Comparison of ENCODE assay signal across 16 cellular contexts in the genomic region with DNA sequence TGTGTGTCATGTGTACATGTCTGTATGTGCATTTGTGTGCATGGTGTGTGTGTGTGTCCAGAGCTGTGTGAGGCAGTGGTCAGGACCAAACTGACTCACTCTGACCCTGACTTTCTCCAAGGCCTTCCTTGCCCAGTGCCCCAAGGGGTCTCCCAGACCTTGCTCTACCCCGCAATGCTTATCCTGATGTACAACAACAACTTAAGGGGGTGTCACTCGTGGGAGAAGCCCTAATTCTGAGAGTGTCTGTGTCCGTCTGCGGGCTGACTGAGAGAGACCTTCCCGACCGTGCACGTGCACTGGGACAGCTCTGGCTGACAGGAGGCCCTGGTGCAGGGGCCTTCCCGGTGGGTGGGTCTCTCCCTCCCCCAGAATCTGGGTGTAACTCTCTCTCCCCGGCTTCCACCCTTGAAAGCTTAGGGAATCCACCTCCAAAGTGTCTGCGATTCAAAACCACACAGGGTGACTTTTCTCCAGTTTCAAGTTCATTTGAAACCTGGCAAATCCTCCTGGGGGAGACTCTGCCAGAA.
A peak's percentile ranks its signal among the peaks of the same experiment; 100 is the strongest.
DNase-seq lines count a peak whose midpoint lies in the region; ATAC-seq, FAIRE-seq and TF ChIP-seq lines count a peak whose summit lies in the region.
"Had no signal": no experiment of that assay in that cellular context is flagged by ENCODE, and none has a peak within 500 bp of the region (broad histone marks: within the 10 kb centered on the region; RNA-seq: fewer than 3 reads in every experiment).

No MANE protein-coding gene starts in this region.

- POLR2A ChIA-PET in HepG2 (lab: Yijun Ruan, JAX): no interaction called here

- DNase-seq in right lobe of liver (peak in 2 of 3 donors; percentile 5 to 34), HepG2 (ENCODE audit: low spot score) (no peak), left kidney (ENCODE audit: low read depth, low spot score) (peak; percentile 19), osteoblast (ENCODE audit: insufficient read length, low spot score, missing footprints) (peak; percentile 61), left colon (no peak), glomerular visceral epithelial cell (ENCODE audit: extremely low spot score) (no peak)
- DNase-seq: 8988T; AML-193; CD8-positive, alpha-beta memory T cell; GM23248; H7 had no signal

- WGBS in right lobe of liver (ENCODE audit: insufficient coverage, low coverage, low lambda C conversion rate, missing lambda C conversion rate): 56% methylated on average over 2 of the region's 10 CpGs
- 10% methylated on average over 9 of the region's 10 CpGs for WGBS in HepG2 (ENCODE audit: low lambda C conversion rate)

- H3K36me3 ChIP-seq in right lobe of liver: no peaks in the 10 kb centered on the region
- no peaks in the 10 kb centered on the region for H3K36me3 ChIP-seq in HepG2 (replicated peaks in 1 of 2; ENCODE audit: control insufficient read depth in 1 of 2, insufficient read depth in 2 of 2, low read length in 2 of 2)
- H3K36me3 ChIP-seq in osteoblast (ENCODE audit: insufficient read depth, low read length): no peaks in the 10 kb centered on the region
- H3K36me3 ChIP-seq: BLaER1 had no signal

- H3K4me1 ChIP-seq in right lobe of liver (no peaks in the 10 kb centered on the region), HepG2 (ENCODE audit: insufficient read depth, low read length) (no peaks in the 10 kb centered on the region), osteoblast (ENCODE audit: insufficient read depth, low read length) (no peaks in the 10 kb centered on the region)

- H4K20me1 ChIP-seq in HepG2 (ENCODE audit: insufficient read depth, low read length) (no peaks in the 10 kb centered on the region; the same call in 1 of the 2 replicates), osteoblast (ENCODE audit: insufficient read depth, low read length) (no peaks in the 10 kb centered on the region)
- H4K20me1 ChIP-seq: BLaER1 had no signal

- H2AFZ ChIP-seq in HepG2 (ENCODE audit: low read length) (no peak overlapping the region), osteoblast (ENCODE audit: low read length) (no peak overlapping the region)
- H2AFZ ChIP-seq: GM23248 had no signal

- no peak overlapping the region for H3K9ac ChIP-seq in HepG2 (ENCODE audit: insufficient read depth, low read depth, low read length)
- H3K9ac ChIP-seq: BLaER1, GM23248 had no signal

- intact Hi-C loops in right lobe of liver (cut with DNase I): no loop called here
- intact Hi-C loops in HepG2 (cut with micrococcal nuclease; ENCODE audit: unreplicated experiment): no loop called here
- intact Hi-C loops in left colon (cut with DNase I, micrococcal nuclease): no loop called here

- TF ChIP-seq CTCF in right lobe of liver (IDR thresholded peaks at IDR 0.05) (no peak), HepG2 (CRISPR knock-in tag; IDR thresholded peaks at IDR 0.05) (no peak), osteoblast (IDR thresholded peaks at IDR 0.05; ENCODE audit: extremely low read depth, low read depth, low read length) (no peak)

- TF ChIP-seq RAD21 in HepG2 (CRISPR knock-in tag; IDR thresholded peaks at IDR 0.05): no peak

- BruUV-seq in HepG2 (replicated peaks; lab: Mats Ljungman, UMichigan): no TSS peak

- CTCF ChIA-PET in HepG2 (lab: Yijun Ruan, JAX; ENCODE audit: low intra/inter-chr PET ratio, low total read pairs): no interaction called here

- TF ChIP-seq EP300 in HepG2 (IDR thresholded peaks at IDR 0.05; ENCODE audit: low read depth in 2 of 2, low read length in 2 of 2): no peak
- no peak for TF ChIP-seq EP300 in HepG2 (CRISPR knock-in tag; IDR thresholded peaks at IDR 0.05; ENCODE audit: borderline replicate concordance)

- in situ Hi-C loops in HepG2 (cut with HindIII; ENCODE audit: extremely low pct_ligation_motif_present, low pct_unique_long_range_greater_than_20kb): no loop called here

- FAIRE-seq in HepG2 (lab: Jason Lieb, UNC): no peak
- FAIRE-seq: GM12878, GM18507 had no signal

- H3K79me2 ChIP-seq in HepG2 (ENCODE audit: insufficient read depth, low read length): no peaks in the 10 kb centered on the region
- no peaks in the 10 kb centered on the region for H3K79me2 ChIP-seq in osteoblast (ENCODE audit: insufficient read depth, low read length)

- no peak overlapping the region for H3K4me3 ChIP-seq in right lobe of liver
- no peak overlapping the region for H3K4me3 ChIP-seq in HepG2 (replicated peaks in 1 of 3; ENCODE audit: insufficient read depth in 1 of 3, low read depth in 2 of 3, low read length in 3 of 3)
- H3K4me3 ChIP-seq in osteoblast (ENCODE audit: insufficient read depth, low read length): no peak overlapping the region
- H3K4me3 ChIP-seq: BLaER1, GM12878, GM23248 had no signal

- H3K27ac ChIP-seq in right lobe of liver (no peak overlapping the region), HepG2 (ENCODE audit: extremely low read length, insufficient read depth, low read length) (no peak overlapping the region), osteoblast (ENCODE audit: low read depth, low read length) (no peak overlapping the region)
- H3K27ac ChIP-seq: BLaER1, GM23248 had no signal

- TF ChIP-seq POLR2A in right lobe of liver (IDR thresholded peaks at IDR 0.05) (no peak), HepG2 (IDR thresholded peaks at IDR 0.05; ENCODE audit: insufficient read depth in 1 of 2, low read depth in 2 of 2, low read length in 2 of 2) (no peak)

- no peaks in the 10 kb centered on the region for H3K27me3 ChIP-seq in right lobe of liver
- H3K27me3 ChIP-seq in HepG2 (ENCODE audit: control insufficient read depth in 1 of 2, insufficient read depth in 2 of 2, low read length in 2 of 2): peaks cover 17 to 81% of the 10 kb centered on the region in 2 experiments
- no peaks in the 10 kb centered on the region for H3K27me3 ChIP-seq in osteoblast (ENCODE audit: insufficient read depth, low read length)
- H3K27me3 ChIP-seq: BLaER1 had no signal

- ATAC-seq in right lobe of liver (no peak), HepG2 (no peak), left colon (no peak), HG03108 (IDR thresholded peaks at IDR 0.05; ENCODE audit: unreplicated experiment) (no peak), HG02763 (IDR thresholded peaks at IDR 0.05; ENCODE audit: unreplicated experiment) (no peak)
- ATAC-seq: GM12878 had no signal

- H3K9me3 ChIP-seq in right lobe of liver: no peaks in the 10 kb centered on the region
- H3K9me3 ChIP-seq in HepG2 (ENCODE audit: low read length): no peaks in the 10 kb centered on the region
- no peaks in the 10 kb centered on the region for H3K9me3 ChIP-seq in osteoblast (ENCODE audit: low read depth, low read length)
- H3K9me3 ChIP-seq: BLaER1 had no signal

- no peak overlapping the region for H3K4me2 ChIP-seq in HepG2 (ENCODE audit: low read depth, low read length)
- no peak overlapping the region for H3K4me2 ChIP-seq in osteoblast (ENCODE audit: insufficient read depth, low read length)
- H3K4me2 ChIP-seq: BLaER1 had no signal

TF ChIP-seq in HepG2, 621 proteins besides CTCF, POLR2A, EP300 and RAD21:
- no peak for TF ChIP-seq MBNL3 (CRISPR knock-in tag; conservative IDR thresholded peaks at IDR 0.05)
- no peak for TF ChIP-seq DDIT3 (CRISPR knock-in tag; IDR thresholded peaks at IDR 0.05)
- no peak for TF ChIP-seq GMEB2 (CRISPR knock-in tag; IDR thresholded peaks at IDR 0.05; ENCODE audit: low read depth)
- no peak for TF ChIP-seq ZNF713 (CRISPR knock-in tag; IDR thresholded peaks at IDR 0.05)
- TF ChIP-seq ZFP36L1 (CRISPR knock-in tag; IDR thresholded peaks at IDR 0.05): no peak
- no peak for TF ChIP-seq PHF8 (CRISPR knock-in tag; IDR thresholded peaks at IDR 0.05)
- no peak for TF ChIP-seq XRCC5 (optimal IDR thresholded peaks at IDR 0.05; ENCODE audit: low read length)
- TF ChIP-seq SYNCRIP (IDR thresholded peaks at IDR 0.05; ENCODE audit: insufficient read depth, low read depth, low read length): no peak
- TF ChIP-seq ZFP37 (CRISPR knock-in tag; IDR thresholded peaks at IDR 0.05; ENCODE audit: borderline replicate concordance): no peak
- TF ChIP-seq ATAD3A (CRISPR knock-in tag; IDR thresholded peaks at IDR 0.05): no peak
- TF ChIP-seq ZNF841 (CRISPR knock-in tag; IDR thresholded peaks at IDR 0.05; ENCODE audit: borderline replicate concordance): no peak
- no peak for TF ChIP-seq ZNF33B (CRISPR knock-in tag; IDR thresholded peaks at IDR 0.05)

Comparison
In these comparisons a context has a peak if more than half of its experiments do, and no peak if none do; other contexts are left out.
1. DNase-seq: peak in right lobe of liver (2 of 3), left kidney (single experiment) and osteoblast (single experiment); none in HepG2 (single experiment), left colon (0 of 2) and glomerular visceral epithelial cell (single experiment).